8 cellular contexts compared by ENCODE assay signal in the genomic region with DNA sequence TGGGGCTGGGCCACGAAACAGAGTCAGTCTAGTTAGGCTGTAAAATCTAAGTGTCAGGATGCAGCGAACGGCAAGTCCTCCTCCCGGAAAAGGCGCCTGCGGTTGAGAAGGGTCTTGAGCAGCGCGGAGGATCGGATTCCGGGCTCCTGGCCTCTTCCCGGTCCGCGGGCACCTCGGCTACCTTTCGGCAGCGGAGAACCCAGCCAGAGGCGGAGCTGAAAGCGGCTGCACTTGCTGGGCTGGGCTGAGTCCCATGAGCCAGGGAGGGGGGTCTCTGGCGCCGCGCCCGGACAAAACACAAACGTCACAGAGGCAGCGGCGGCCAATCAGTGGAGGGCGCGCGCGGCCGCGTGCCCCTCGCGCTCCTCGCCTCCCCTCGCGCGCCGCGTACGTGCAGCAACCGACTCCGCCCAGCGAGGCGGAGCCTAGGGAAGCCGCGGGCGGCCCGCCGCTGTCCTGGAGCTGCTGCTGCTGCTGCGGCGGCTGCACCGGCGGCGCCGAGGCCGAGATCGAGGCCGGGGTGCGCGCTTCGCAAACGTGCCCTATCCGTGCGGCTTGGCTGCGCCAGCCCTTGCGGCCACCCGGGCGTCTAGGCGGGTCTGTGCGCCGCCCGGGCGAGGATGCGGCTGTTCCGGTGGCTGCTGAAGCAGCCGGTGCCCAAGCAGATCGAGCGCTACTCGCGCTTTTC. TPM values are rescaled to one million over a fixed set of nuclear protein-coding genes. Genes with fewer than 3 reads are reported as not detected.
DNase-seq lines count a peak whose midpoint lies in the region; ATAC-seq and TF ChIP-seq lines count a peak whose summit lies in the region.

A gene (plus strand): TSS at position 451 of the 688 bp plus-strand sequence. CDS start 170 bp downstream, at position 621.

- WGBS in esophagus squamous epithelium, 2 donors = 56% methylated on average over 22 of the region's 80 CpGs; no CpG with 5 or more reads in 1 of the 2 donors

- TF ChIP-seq CTCF in KMS-11 (conservative IDR thresholded peaks at IDR 0.05; ENCODE audit: low read depth, low read length) (no peak), Peyer's patch (IDR thresholded peaks at IDR 0.05) (no peak), esophagus squamous epithelium (IDR thresholded peaks at IDR 0.05) (no peak)

- H3K9me3 Mint-ChIP-seq in naive B cell = peaks cover 0 to 3% (median 0%) of the 10 kb centered on the region in 7 donors
- H3K9me3 Mint-ChIP-seq in stimulated activated effector memory CD8-positive, alpha-beta T cell treated with anti-CD3 and anti-CD28 coated beads, Interleukin-12 subunit alpha, Interleukin-12 subunit beta, amount 100 ng/mL, for 72 hours = no peaks in the 10 kb centered on the region

- DNase-seq in DMS79 (lab: John Stamatoyannopoulos, UW) (peak; percentile 57), Peyer's patch (peak; percentile 86 to 95 (median 89)), esophagus squamous epithelium (lab: John Stamatoyannopoulos, UW) (peak; percentile 30), naive B cell (peak; percentile 89)
- peak; percentile 84 to 88 for DNase-seq in activated T-cell treated with anti-CD3 and anti-CD28 coated beads, Interleukin-2, amount 50 U/mL, for 48 hours
- DNase-seq in stimulated activated effector memory CD8-positive, alpha-beta T cell treated with anti-CD3 and anti-CD28 coated beads, Interleukin-12 subunit alpha, Interleukin-12 subunit beta, amount 100 ng/mL, for 72 hours (ENCODE audit: low spot score in 2 of 2) = peak; percentile 64 to 84

- peak within 1 kb of the TSS; percentile 78 for H3K4me2 ChIP-seq in KMS-11

- peak within 1 kb of the TSS; percentile 66 to 95 (median 88) for H3K4me3 Mint-ChIP-seq in naive B cell
- H3K4me3 Mint-ChIP-seq in stimulated activated effector memory CD8-positive, alpha-beta T cell treated with anti-CD3 and anti-CD28 coated beads, Interleukin-12 subunit alpha, Interleukin-12 subunit beta, amount 100 ng/mL, for 72 hours = peak within 1 kb of the TSS; percentile 76

- peak within 1 kb of the TSS; percentile 61 for H2AFZ ChIP-seq in KMS-11 (ENCODE audit: low read depth)

- peak; percentile 93 for ATAC-seq in GM21786 (IDR thresholded peaks at IDR 0.05; ENCODE audit: unreplicated experiment)
- ATAC-seq in naive B cell (ENCODE audit: low read depth in 2 of 2) = peak; percentile 88 to 90
- peak; percentile 97 for ATAC-seq in stimulated activated effector memory CD8-positive, alpha-beta T cell treated with anti-CD3 and anti-CD28 coated beads, Interleukin-12 subunit alpha, Interleukin-12 subunit beta, amount 100 ng/mL, for 72 hours

- H3K4me3 ChIP-seq in KMS-11 (IDR thresholded peaks at IDR 0.05; ENCODE audit: insufficient read depth, low read depth, low read length) (no peak within 1 kb of the TSS), Peyer's patch (peak within 1 kb of the TSS; percentile 64 to 90 (median 73)), esophagus squamous epithelium (peak within 1 kb of the TSS; percentile 68 to 81 (median 68))

- intact Hi-C loops in esophagus squamous epithelium (cut with DNase I) = no loop called here

- peak; percentile 50 to 67 for TF ChIP-seq POLR2A in Peyer's patch (IDR thresholded peaks at IDR 0.05)
- peak in 2 of 4 donors; percentile 65 to 89 for TF ChIP-seq POLR2A in esophagus squamous epithelium (IDR thresholded peaks at IDR 0.05)

- peaks cover 11 to 30% (median 19%) of the 10 kb centered on the region in 3 donors for H3K4me1 Mint-ChIP-seq in naive B cell
- peaks cover 25% of the 10 kb centered on the region for H3K4me1 Mint-ChIP-seq in stimulated activated effector memory CD8-positive, alpha-beta T cell treated with anti-CD3 and anti-CD28 coated beads, Interleukin-12 subunit alpha, Interleukin-12 subunit beta, amount 100 ng/mL, for 72 hours

- H3K9me3 ChIP-seq in Peyer's patch (no peaks in the 10 kb centered on the region), esophagus squamous epithelium (no peaks in the 10 kb centered on the region)

- H3K27ac ChIP-seq in KMS-11 = no peak within 1 kb of the TSS; the same call in 1 of the 2 replicates
- H3K27ac ChIP-seq in Peyer's patch = peak within 1 kb of the TSS; percentile 84 to 91 (median 88)
- H3K27ac ChIP-seq in esophagus squamous epithelium = peak within 1 kb of the TSS; percentile 80 to 87 (median 85)

- H3K4me1 ChIP-seq in KMS-11 (ENCODE audit: low read depth, poor library complexity, severe bottlenecking) (peaks cover 7% of the 10 kb centered on the region), Peyer's patch (no peaks in the 10 kb centered on the region), esophagus squamous epithelium (peaks cover 0 to 38% (median 0%) of the 10 kb centered on the region in 3 donors)

- peak within 1 kb of the TSS; percentile 71 for H3K9ac ChIP-seq in KMS-11

- peak within 1 kb of the TSS; percentile 65 to 95 (median 92) for H3K27ac Mint-ChIP-seq in naive B cell
- H3K27ac Mint-ChIP-seq in stimulated activated effector memory CD8-positive, alpha-beta T cell treated with anti-CD3 and anti-CD28 coated beads, Interleukin-12 subunit alpha, Interleukin-12 subunit beta, amount 100 ng/mL, for 72 hours = peak within 1 kb of the TSS; percentile 89

- H4K20me1 ChIP-seq in KMS-11 (ENCODE audit: insufficient read depth) = no peaks in the 10 kb centered on the region

- H3K27me3 Mint-ChIP-seq in naive B cell = no peaks in the 10 kb centered on the region

- H3K36me3 ChIP-seq in KMS-11 (ENCODE audit: insufficient read depth) (no peaks in the 10 kb centered on the region), Peyer's patch (no peaks in the 10 kb centered on the region), esophagus squamous epithelium (no peaks in the 10 kb centered on the region)

- H3K36me3 Mint-ChIP-seq in naive B cell = no peaks in the 10 kb centered on the region
- H3K36me3 Mint-ChIP-seq in stimulated activated effector memory CD8-positive, alpha-beta T cell treated with anti-CD3 and anti-CD28 coated beads, Interleukin-12 subunit alpha, Interleukin-12 subunit beta, amount 100 ng/mL, for 72 hours = peaks cover 5% of the 10 kb centered on the region

- no peaks in the 10 kb centered on the region for H3K79me2 ChIP-seq in KMS-11 (ENCODE audit: insufficient read depth, low read depth)

- H3K27me3 ChIP-seq in KMS-11 (ENCODE audit: insufficient read depth, low read depth) = no peaks in the 10 kb centered on the region
- no peaks in the 10 kb centered on the region for H3K27me3 ChIP-seq in Peyer's patch
- no peaks in the 10 kb centered on the region for H3K27me3 ChIP-seq in esophagus squamous epithelium

RNA-seq across cellular contexts. Expression of the gene that starts here (rescaled TPM):
- 10 to 100 TPM; 26.4 to 56.0 (median 32.5) TPM for total RNA-seq in Peyer's patch
- 10 to 100 TPM in 2 of 4 donors, 1 to 10 TPM in 2; 5.4 to 20.6 (median 12.8) TPM for total RNA-seq in esophagus squamous epithelium
- polyA plus RNA-seq in naive B cell (ENCODE audit: low read depth in 6 of 6) = 10 to 100 TPM; 25.9 to 30.8 (median 29.6) TPM

Comparison
In these comparisons a context has a peak if more than half of its experiments do, and no peak if none do; other contexts are left out.
1. DNase-seq: peak in every context shown above with its lines; median percentile 89 in Peyer's patch; 89 in naive B cell; 86 in activated T-cell treated with anti-CD3 and anti-CD28 coated beads, Interleukin-2, amount 50 U/mL, for 48 hours; 74 in stimulated activated effector memory CD8-positive, alpha-beta T cell treated with anti-CD3 and anti-CD28 coated beads, Interleukin-12 subunit alpha, Interleukin-12 subunit beta, amount 100 ng/mL, for 72 hours; 57 in DMS79; 30 in esophagus squamous epithelium.